ENCODE assay signal across 7 cellular contexts in the genomic region with DNA sequence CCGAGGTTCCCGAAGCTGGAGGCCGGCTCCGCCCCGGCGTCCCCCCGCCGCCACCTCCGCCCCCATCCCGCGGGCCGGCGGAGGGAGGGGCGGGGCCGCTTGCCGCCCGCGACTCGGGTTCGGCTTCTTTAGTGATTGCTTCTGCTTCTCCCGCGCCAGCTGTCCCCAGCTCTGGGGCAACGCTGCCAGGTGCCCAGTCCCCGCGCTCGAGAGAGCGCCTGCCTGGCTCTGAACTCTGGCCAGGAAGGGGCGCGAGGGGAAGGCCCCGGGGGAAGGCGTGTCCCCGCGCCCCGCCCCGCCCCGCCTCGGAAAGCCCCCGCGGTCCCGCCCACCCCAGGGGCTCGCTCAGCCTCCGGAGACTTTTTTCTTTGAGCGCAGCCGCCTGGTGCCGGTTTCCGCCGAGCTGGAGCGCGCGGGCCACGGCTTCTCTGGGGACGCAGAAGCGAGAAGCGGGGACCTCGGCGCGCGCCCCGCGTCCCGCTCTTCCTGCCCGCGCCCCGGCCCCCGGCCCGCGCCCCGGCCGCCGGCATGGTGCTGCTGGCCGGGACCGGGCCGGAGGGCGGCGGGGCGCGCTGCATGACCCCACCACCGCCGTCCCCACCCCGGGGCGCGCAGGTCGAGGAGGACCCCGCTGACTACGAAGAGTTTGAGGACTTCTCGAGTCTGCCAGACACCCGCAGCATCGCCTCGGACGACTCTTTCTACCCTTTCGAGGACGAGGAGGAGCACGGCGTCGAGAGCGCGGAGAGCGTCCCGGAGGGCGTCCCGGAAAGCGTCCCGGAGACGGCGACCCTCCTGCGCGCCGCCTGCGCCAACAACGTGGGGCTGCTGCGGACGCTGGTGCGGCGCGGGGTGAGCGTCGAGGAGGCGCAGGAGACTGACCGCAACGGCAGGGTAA. TPM values are rescaled to one million over a fixed set of nuclear protein-coding genes. Genes with fewer than 3 reads are reported as not detected.
A peak's percentile ranks its signal among the peaks of the same experiment; 100 is the strongest.
DNase-seq lines count a peak whose midpoint lies in the region; ATAC-seq, FAIRE-seq and TF ChIP-seq lines count a peak whose summit lies in the region.

Gene ANKRD33B (plus strand): TSS at position 131 of the 898 bp plus-strand sequence. CDS start 398 bp downstream, at position 529.

- FAIRE-seq in HepG2 (lab: Jason Lieb, UNC), result no peak

- H3K4me3 ChIP-seq in HepG2 (replicated peaks in 1 of 3; ENCODE audit: insufficient read depth in 1 of 3, low read depth in 2 of 3, low read length in 3 of 3), result peak within 1 kb of the TSS; percentile 47 to 63 (median 49); a peak in 5 of 6 replicates

- no peaks in the 10 kb centered on the region for H4K20me1 ChIP-seq in HepG2 (ENCODE audit: insufficient read depth, low read length)

- intact Hi-C loops in HepG2 (cut with micrococcal nuclease; ENCODE audit: unreplicated experiment), result no loop called here

- no peak within 1 kb of the TSS for H3K27ac Mint-ChIP-seq in WTC11

- no peak within 1 kb of the TSS for H2AFZ ChIP-seq in HepG2 (ENCODE audit: low read length)

- H3K27me3 Mint-ChIP-seq in WTC11 (ENCODE audit: low read depth), result peaks cover 86% of the 10 kb centered on the region

- no peaks in the 10 kb centered on the region for H3K9me3 ChIP-seq in HepG2 (ENCODE audit: low read length)

- ATAC-seq in GM18858 (IDR thresholded peaks at IDR 0.05; ENCODE audit: unreplicated experiment) (peak; percentile 41), HG02970 (IDR thresholded peaks at IDR 0.05; ENCODE audit: low FRiP score, unreplicated experiment) (peak; percentile 56), WTC11 (peak; percentile 54), HepG2 (peak; percentile 78)

- CTCF ChIA-PET in WTC11 (lab: Charles Lee) (interaction anchor here (0.6 to 1.4 kb wide), 6 partner anchors 12 to 384 kb away, joined by 3 to 6 read pairs (median 4); no protein-coding TSS in a partner anchor), HepG2 (lab: Yijun Ruan, JAX; ENCODE audit: low intra/inter-chr PET ratio, low total read pairs) (no interaction called here)

- TF ChIP-seq CTCF in WTC11 (IDR thresholded peaks at IDR 0.05) (no peak), HepG2 (CRISPR knock-in tag; IDR thresholded peaks at IDR 0.05) (no peak)

- no peaks in the 10 kb centered on the region for H3K4me1 ChIP-seq in HepG2 (ENCODE audit: insufficient read depth, low read length)

- BruUV-seq in HepG2 (replicated peaks; lab: Mats Ljungman, UMichigan), result no TSS peak

- no peak for TF ChIP-seq POLR2A in HepG2 (IDR thresholded peaks at IDR 0.05; ENCODE audit: insufficient read depth in 1 of 2, low read depth in 2 of 2, low read length in 2 of 2)

- H3K27me3 ChIP-seq in HepG2 (ENCODE audit: control insufficient read depth in 1 of 2, insufficient read depth in 2 of 2, low read length in 2 of 2), result peaks cover 2 to 33% of the 10 kb centered on the region in 2 experiments; a peak in 4 of 5 replicates

- in situ Hi-C loops in HepG2 (cut with HindIII; ENCODE audit: extremely low pct_ligation_motif_present, low pct_unique_long_range_greater_than_20kb), result no loop called here

- H3K4me3 Mint-ChIP-seq in WTC11, result peak within 1 kb of the TSS; percentile 84

- H3K4me1 Mint-ChIP-seq in WTC11, result peaks cover 10% of the 10 kb centered on the region

- H3K9me3 Mint-ChIP-seq in WTC11, result no peaks in the 10 kb centered on the region

- DNase-seq in NCI-H2196 (lab: John Stamatoyannopoulos, UW; ENCODE audit: unreplicated experiment) (peak; percentile 46), WTC11 (ENCODE audit: low spot score) (peak; percentile 73), HepG2 (ENCODE audit: low spot score) (peak; percentile 9)
- DNase-seq in central memory CD4-positive, alpha-beta T cell, result peak; percentile 70
- DNase-seq in stimulated activated CD4-positive, alpha-beta T cell treated with anti-CD3 and anti-CD28 coated beads, TNF-alpha, amount 100 ng/mL, for 4 hours (ENCODE audit: low read depth in 3 of 3), result peak; percentile 66 to 70 (median 67)

- H3K27ac ChIP-seq in HepG2 (ENCODE audit: extremely low read length, insufficient read depth, low read length), result no peak within 1 kb of the TSS

- peak within 1 kb of the TSS; percentile 55 for H3K4me2 ChIP-seq in HepG2 (ENCODE audit: low read depth, low read length)

- 59% methylated on average over 30 of the region's 120 CpGs for WGBS in HepG2 (ENCODE audit: low lambda C conversion rate)

- H3K36me3 Mint-ChIP-seq in WTC11, result no peaks in the 10 kb centered on the region

- TF ChIP-seq RAD21 in HepG2 (CRISPR knock-in tag; IDR thresholded peaks at IDR 0.05), result no peak

- no peaks in the 10 kb centered on the region for H3K79me2 ChIP-seq in HepG2 (ENCODE audit: insufficient read depth, low read length)

- POLR2A ChIA-PET in WTC11 (lab: Charles Lee), result interaction anchor here (0.8 to 1.4 kb wide), 3 partner anchors 10 to 63 kb away, joined by 3 to 5 read pairs (median 5); no protein-coding TSS in a partner anchor
- POLR2A ChIA-PET in HepG2 (lab: Yijun Ruan, JAX), result no interaction called here

- H3K36me3 ChIP-seq in HepG2 (replicated peaks in 1 of 2; ENCODE audit: control insufficient read depth in 1 of 2, insufficient read depth in 2 of 2, low read length in 2 of 2), result no peaks in the 10 kb centered on the region

- TF ChIP-seq EP300 in HepG2 (IDR thresholded peaks at IDR 0.05; ENCODE audit: low read depth in 2 of 2, low read length in 2 of 2), result no peak
- TF ChIP-seq EP300 in HepG2 (CRISPR knock-in tag; IDR thresholded peaks at IDR 0.05; ENCODE audit: borderline replicate concordance), result no peak

- H3K9ac ChIP-seq in HepG2 (ENCODE audit: insufficient read depth, low read depth, low read length), result no peak within 1 kb of the TSS

TF ChIP-seq in WTC11, 78 proteins besides CTCF, POLR2A, EP300 and RAD21 (continues in another document):
- TF ChIP-seq MAX (CRISPR knock-in tag; IDR thresholded peaks at IDR 0.05) (peak; percentile 61; the same call in 1 of the 2 replicates), ZNF423 (CRISPR knock-in tag; IDR thresholded peaks at IDR 0.05) (peak; percentile 70), MYBL2 (CRISPR knock-in tag; IDR thresholded peaks at IDR 0.05) (0 out of 2 replicates have a peak, but pooled peaks have one; percentile 38)
- TF ChIP-seq, protein P1, sequence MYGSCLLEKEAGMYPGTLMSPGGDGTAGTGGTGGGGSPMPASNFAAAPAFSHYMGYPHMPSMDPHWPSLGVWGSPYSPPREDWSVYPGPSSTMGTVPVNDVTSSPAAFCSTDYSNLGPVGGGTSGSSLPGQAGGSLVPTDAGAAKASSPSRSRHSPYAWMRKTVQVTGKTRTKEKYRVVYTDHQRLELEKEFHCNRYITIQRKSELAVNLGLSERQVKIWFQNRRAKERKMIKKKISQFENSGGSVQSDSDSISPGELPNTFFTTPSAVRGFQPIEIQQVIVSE (CRISPR knock-in tag; IDR thresholded peaks at IDR 0.05; ENCODE audit: borderline replicate concordance), result no peak

TF ChIP-seq in HepG2, 621 proteins besides CTCF, POLR2A, EP300 and RAD21 (continues in another document):
- TF ChIP-seq ZNF770 (CRISPR knock-in tag; IDR thresholded peaks at IDR 0.05) (0 out of 2 replicates have a peak, but pooled peaks have one; percentile 34), POLR2G (IDR thresholded peaks at IDR 0.05; ENCODE audit: low read depth, low read length) (no peak)

RNA-seq across cellular contexts. Expression of gene ANKRD33B, which starts in this region (rescaled TPM):
- total RNA-seq in WTC11 (2021) (5.4 to 9.2 TPM (median 5.9 TPM) in 3 replicates), HepG2 (2016; rRNA removed; fragmentation: Illumina TruSeq; extraction: Trizol) (0.02 TPM in 1 of 2 replicates, not detected in the other)
- not detected in 2 replicates for total RNA-seq in HepG2 (2016; cell fraction: cytosol; rRNA removed; fragmentation: Illumina TruSeq; extraction: Trizol; ENCODE audit: low read depth)
- 0.02 and 0.03 TPM in 2 replicates for total RNA-seq in HepG2 (2016; cell fraction: insoluble cytoplasmic fraction; rRNA removed; fragmentation: Illumina TruSeq; extraction: Trizol)
- 0.03 TPM in 1 of 2 replicates, not detected in the other for total RNA-seq in HepG2 (2016; cell fraction: membrane; rRNA removed; fragmentation: Illumina TruSeq; extraction: Trizol)
- total RNA-seq in HepG2 (2016; cell fraction: nucleus; rRNA removed; fragmentation: Illumina TruSeq; extraction: Trizol), result 0.09 TPM in 1 of 2 replicates, not detected in the other
- polyA plus RNA-seq in HepG2 (2011; rRNA removed), result not detected in 2 replicates
- polyA plus RNA-seq in HepG2 (2011; cell fraction: cytosol; rRNA removed), result not detected in 2 replicates
- polyA plus RNA-seq in HepG2 (2011; cell fraction: nucleus; rRNA removed), result 0.02 and 0.03 TPM in 2 replicates
- polyA plus RNA-seq in HepG2 (2012), result not detected in 2 replicates
- polyA plus RNA-seq in HepG2 (2016; cell fraction: cytosol; fragmentation: Illumina TruSeq; extraction: Trizol; ENCODE audit: low read depth), result not detected in 2 replicates
- not detected in 2 replicates for polyA plus RNA-seq in HepG2 (2016; cell fraction: insoluble cytoplasmic fraction; fragmentation: Illumina TruSeq; extraction: Trizol; ENCODE audit: low read depth)
- polyA plus RNA-seq in HepG2 (2016; cell fraction: membrane; fragmentation: Illumina TruSeq; extraction: Trizol; ENCODE audit: low read depth), result not detected in 2 replicates
- polyA plus RNA-seq in HepG2 (2016; cell fraction: nucleus; fragmentation: Illumina TruSeq; extraction: Trizol; ENCODE audit: insufficient read depth, low read depth), result 0.11 TPM in 1 of 2 replicates, not detected in the other
- 0.02 and 9.0 TPM in 2 replicates for polyA minus RNA-seq in HepG2 (2011; rRNA and poly(A)+ RNA removed; ENCODE audit: low replicate concordance)
- polyA minus RNA-seq in HepG2 (2011; cell fraction: cytosol; rRNA and poly(A)+ RNA removed), result 0.09 TPM in 1 of 2 replicates, not detected in the other
- polyA minus RNA-seq in HepG2 (2011; cell fraction: nucleus; rRNA and poly(A)+ RNA removed), result not detected in 2 replicates

Comparison
In these comparisons a context has a peak if more than half of its experiments do, and no peak if none do; other contexts are left out.
1. DNase-seq: peak in every context shown above with its lines; median percentile 73 in WTC11; 70 in central memory CD4-positive, alpha-beta T cell; 67 in stimulated activated CD4-positive, alpha-beta T cell treated with anti-CD3 and anti-CD28 coated beads, TNF-alpha, amount 100 ng/mL, for 4 hours; 46 in NCI-H2196; 9 in HepG2.